23 cellular contexts compared by ENCODE assay signal in genomic region chr3:143671641-143672040, GRCh38.
"Had no signal": no experiment of that assay in that cellular context is flagged by ENCODE, and none has a peak within 500 bp of the region (broad histone marks: within the 10 kb centered on the region; RNA-seq: fewer than 3 reads in every experiment).

No MANE protein-coding gene starts in this region.

- H3K36me3 ChIP-seq: upper lobe of left lung had no signal

- H3K27me3 Mint-ChIP-seq: activated CD4-positive, alpha-beta T cell treated with anti-CD3 and anti-CD28 coated beads for 36 hours; activated naive CD8-positive, alpha-beta T cell treated with anti-CD3 and anti-CD28 coated beads, Interleukin-2, amount 10 ng/mL, durations not matched to agents 7 days and 5 days had no signal

- H3K4me3 ChIP-seq: mucosa of descending colon, upper lobe of left lung had no signal

- H3K9me3 ChIP-seq: mucosa of descending colon, upper lobe of left lung had no signal

- H3K9me3 Mint-ChIP-seq: activated naive CD4-positive, alpha-beta T cell treated with anti-CD3 and anti-CD28 coated beads for 36 hours; activated naive CD8-positive, alpha-beta T cell treated with anti-CD3 and anti-CD28 coated beads, Interleukin-2, amount 10 ng/mL, durations not matched to agents 7 days and 5 days; activated T-cell treated with anti-CD3 and anti-CD28 coated beads, Interleukin-2, amount 50 U/mL, for 4 hours; activated T-helper 2 cell treated with anti-CD3 and anti-CD28 coated beads, Interferon-gamma antibody, Interleukin-2, Interleukin-4, amounts not matched to agents 10 μg/mL and 5 μg/mL and 100 μg/mL, durations not matched to agents 14 hours and 24 hours and 36 hours; neural crest cell had no signal

- H3K27ac ChIP-seq: epithelial cell of prostate, upper lobe of left lung had no signal

- H3K27me3 ChIP-seq: upper lobe of left lung had no signal

- H3K4me3 Mint-ChIP-seq: activated CD4-positive, alpha-beta T cell treated with anti-CD3 and anti-CD28 coated beads for 36 hours; activated naive CD4-positive, alpha-beta T cell treated with anti-CD3 and anti-CD28 coated beads for 36 hours; activated naive CD8-positive, alpha-beta T cell treated with anti-CD3 and anti-CD28 coated beads, Interleukin-2, amount 10 ng/mL, durations not matched to agents 7 days and 5 days; activated T-cell treated with anti-CD3 and anti-CD28 coated beads, Interleukin-2, amount 50 U/mL, for 4 hours; neural crest cell had no signal

- H3K36me3 Mint-ChIP-seq: activated naive CD8-positive, alpha-beta T cell treated with anti-CD3 and anti-CD28 coated beads, Interleukin-2, amount 10 ng/mL, durations not matched to agents 7 days and 5 days had no signal

- DNase-seq: activated CD4-positive, alpha-beta T cell treated with anti-CD3 and anti-CD28 coated beads for 36 hours; activated CD4-positive, alpha-beta T cell treated with anti-CD3 and anti-CD28 coated beads, Interleukin-2, amount 50 U/mL, for 4 hours; activated CD8-positive, alpha-beta memory T cell treated with anti-CD3 and anti-CD28 coated beads for 24 hours; activated CD8-positive, alpha-beta memory T cell treated with anti-CD3 and anti-CD28 coated beads, Interleukin-2, amount 50 U/mL, for 48 hours; activated naive CD4-positive, alpha-beta T cell treated with anti-CD3 and anti-CD28 coated beads for 36 hours; activated naive CD8-positive, alpha-beta T cell treated with anti-CD3 and anti-CD28 coated beads, Interleukin-2, amount 10 ng/mL, durations not matched to agents 7 days and 5 days; activated T-cell treated with anti-CD3 and anti-CD28 coated beads, Interleukin-2, amount 50 U/mL, for 4 hours; amniotic stem cell; cerebellar nuclear complex; cortex of kidney; left colon; mesendoderm; mucosa of descending colon; small intestine; stimulated activated CD4-positive, alpha-beta T cell treated with anti-CD3 and anti-CD28 coated beads, Interleukin-2, amount 100 ng/mL, for 24 hours; stimulated activated CD8-positive, alpha-beta memory T cell treated with anti-CD3 and anti-CD28 coated beads, Interleukin-4, amount 100 ng/mL, for 48 hours; stimulated activated naive CD4-positive, alpha-beta T cell treated with Interleukin-2 at 50 U/mL for 16 hours; T-helper 1 cell; upper lobe of left lung had no signal

- ATAC-seq: activated CD4-positive, alpha-beta T cell treated with anti-CD3 and anti-CD28 coated beads for 36 hours; activated T-cell treated with anti-CD3 and anti-CD28 coated beads, Interleukin-2, amount 50 U/mL, for 4 hours; left colon; mucosa of descending colon; sciatic nerve had no signal

- H3K27ac Mint-ChIP-seq: activated CD4-positive, alpha-beta T cell treated with anti-CD3 and anti-CD28 coated beads for 36 hours; activated naive CD4-positive, alpha-beta T cell treated with anti-CD3 and anti-CD28 coated beads for 36 hours; activated naive CD8-positive, alpha-beta T cell treated with anti-CD3 and anti-CD28 coated beads, Interleukin-2, amount 10 ng/mL, durations not matched to agents 7 days and 5 days; activated T-helper 2 cell treated with anti-CD3 and anti-CD28 coated beads, Interferon-gamma antibody, Interleukin-2, Interleukin-4, amounts not matched to agents 10 μg/mL and 5 μg/mL and 100 μg/mL, durations not matched to agents 14 hours and 24 hours and 36 hours had no signal
